In the genomic region with DNA sequence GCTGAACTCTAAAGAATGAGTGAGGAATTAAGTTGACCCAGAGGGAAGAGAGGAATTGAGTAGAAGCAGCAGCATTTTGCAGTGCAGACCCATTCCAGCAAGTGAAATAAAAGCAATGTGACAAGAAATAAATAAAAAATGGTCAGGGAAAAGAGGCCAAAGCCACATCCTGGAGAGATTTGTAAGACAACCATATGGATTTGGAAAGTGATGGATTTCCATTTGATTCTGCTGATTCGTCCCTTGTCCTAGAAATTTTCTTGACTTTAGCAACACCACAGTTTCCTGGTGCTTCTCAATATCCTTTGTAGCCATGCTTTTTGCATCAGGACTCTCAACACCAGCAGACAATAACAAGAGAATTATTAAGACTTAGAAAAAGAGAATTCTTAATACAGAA, we compare ENCODE assay signal across 19 cellular contexts. TPM values are rescaled to one million over a fixed set of nuclear protein-coding genes. Genes with fewer than 3 reads are reported as not detected.
DNase-seq lines count a peak whose midpoint lies in the region; FAIRE-seq and TF ChIP-seq lines count a peak whose summit lies in the region.
"Had no signal": no experiment of that assay in that cellular context is flagged by ENCODE, and none has a peak within 500 bp of the region (broad histone marks: within the 10 kb centered on the region; RNA-seq: fewer than 3 reads in every experiment).

No MANE protein-coding gene starts in this region.

- no peak overlapping the region for H3K4me3 Mint-ChIP-seq in astrocyte (ENCODE audit: unreplicated experiment)
- H3K4me3 Mint-ChIP-seq: B cell; CD14-positive monocyte; CD4-positive, alpha-beta T cell; CD8-positive, alpha-beta memory T cell had no signal

- no peaks in the 10 kb centered on the region for H3K27me3 Mint-ChIP-seq in astrocyte (ENCODE audit: low read depth, unreplicated experiment)

- no peak overlapping the region for H3K27ac Mint-ChIP-seq in astrocyte (ENCODE audit: unreplicated experiment)
- H3K27ac Mint-ChIP-seq: B cell; CD14-positive monocyte; CD4-positive, alpha-beta T cell; CD8-positive, alpha-beta memory T cell had no signal

- H3K27me3 ChIP-seq in astrocyte (ENCODE audit: insufficient read depth, low read length) (peaks cover 2% of the 10 kb centered on the region), mammary epithelial cell (ENCODE audit: insufficient read depth, low read length) (no peaks in the 10 kb centered on the region)
- H3K27me3 ChIP-seq: BLaER1 had no signal

- H3K4me1 ChIP-seq in astrocyte (ENCODE audit: insufficient read depth, low read length): no peaks in the 10 kb centered on the region
- H3K4me1 ChIP-seq in mammary epithelial cell (ENCODE audit: insufficient read depth, low read length): peaks cover 9% of the 10 kb centered on the region

- H3K79me2 ChIP-seq in astrocyte (ENCODE audit: insufficient read depth, low read length) (no peaks in the 10 kb centered on the region), mammary epithelial cell (ENCODE audit: insufficient read depth, low read length) (no peaks in the 10 kb centered on the region)

- no TSS peak for BruUV-seq in mammary epithelial cell (replicated peaks; lab: Mats Ljungman, UMichigan)

- H3K9me3 Mint-ChIP-seq in astrocyte (ENCODE audit: unreplicated experiment): peaks cover 2% of the 10 kb centered on the region
- H3K9me3 Mint-ChIP-seq: CD4-positive, alpha-beta T cell had no signal

- H3K36me3 ChIP-seq in astrocyte (ENCODE audit: insufficient read depth, low read length) (no peaks in the 10 kb centered on the region), mammary epithelial cell (ENCODE audit: insufficient read depth, low read length) (no peaks in the 10 kb centered on the region)
- H3K36me3 ChIP-seq: BLaER1 had no signal

- no peaks in the 10 kb centered on the region for H3K36me3 Mint-ChIP-seq in astrocyte (ENCODE audit: low read depth, unreplicated experiment)
- H3K36me3 Mint-ChIP-seq: CD14-positive monocyte; CD8-positive, alpha-beta memory T cell had no signal

- intact Hi-C loops in mammary epithelial cell (cut with micrococcal nuclease): no loop called here

- CTCF ChIA-PET in mammary epithelial cell (lab: Charles Lee; ENCODE audit: low non-redundant PET): no interaction called here

- H3K4me2 ChIP-seq in astrocyte (ENCODE audit: low read length) (no peak overlapping the region), mammary epithelial cell (ENCODE audit: insufficient read depth, low read depth, low read length) (no peak overlapping the region)
- H3K4me2 ChIP-seq: BLaER1 had no signal

- dilution Hi-C loops in mammary epithelial cell (cut with HindIII; ENCODE audit: low sequenced_read_pairs): no loop called here

- in situ Hi-C loops in G401 (cut with HindIII; ENCODE audit: low sequenced_read_pairs) (no loop called here), mammary epithelial cell (cut with MboI; ENCODE audit: low sequenced_read_pairs in 2 of 2) (no loop called here)

- peak; percentile 53 for DNase-seq in RPMI7951 (ENCODE audit: low read depth)
- DNase-seq in astrocyte (ENCODE audit: low read depth): peak; percentile 32
- peak; percentile 49 for DNase-seq in fibroblast of gingiva (ENCODE audit: low read depth)
- DNase-seq in fibroblast of peridontal ligament (ENCODE audit: extremely low read depth): peak; percentile 65
- no peak for DNase-seq in G401 (ENCODE audit: low spot score)
- no peak for DNase-seq in mammary epithelial cell
- DNase-seq in NCI-H82 (lab: John Stamatoyannopoulos, UW): no peak
- DNase-seq: CD4-positive, alpha-beta T cell; CD8-positive, alpha-beta memory T cell; DMS 273 treated with DMSO at 0.1 percent for 48 hours; DMS79; GF-D8; H7 had no signal

- no peak overlapping the region for H3K27ac ChIP-seq in astrocyte (ENCODE audit: low read depth, low read length)
- H3K27ac ChIP-seq in mammary epithelial cell (ENCODE audit: insufficient read depth, low read depth, low read length): no peak overlapping the region
- H3K27ac ChIP-seq: BLaER1 had no signal

- H3K9me3 ChIP-seq in astrocyte (ENCODE audit: insufficient read depth, low read depth, low read length) (no peaks in the 10 kb centered on the region), mammary epithelial cell (replicated peaks; ENCODE audit: insufficient read depth, low read length) (no peaks in the 10 kb centered on the region)
- H3K9me3 ChIP-seq: BLaER1 had no signal

- no peak overlapping the region for H2AFZ ChIP-seq in astrocyte (ENCODE audit: low read depth, low read length)
- H2AFZ ChIP-seq in mammary epithelial cell (ENCODE audit: low read depth, low read length): no peak overlapping the region

- no peak for FAIRE-seq in astrocyte (lab: Jason Lieb, UNC)
- FAIRE-seq: D721Med, GM12891, H1 had no signal

- no peak overlapping the region for H3K4me3 ChIP-seq in astrocyte (ENCODE audit: insufficient read depth, low read depth, low read length)
- H3K4me3 ChIP-seq in mammary epithelial cell (replicated peaks in 1 of 3; ENCODE audit: insufficient read depth in 1 of 3, low read depth in 2 of 3, low read length in 3 of 3): no peak overlapping the region
- H3K4me3 ChIP-seq: BLaER1 had no signal

- no peak overlapping the region for H3K9ac ChIP-seq in astrocyte (ENCODE audit: low read length)
- H3K9ac ChIP-seq in mammary epithelial cell (ENCODE audit: insufficient read depth, low read length): no peak overlapping the region
- H3K9ac ChIP-seq: BLaER1 had no signal

- H3K4me1 Mint-ChIP-seq in astrocyte (ENCODE audit: low read depth, unreplicated experiment): peaks cover 2% of the 10 kb centered on the region
- H3K4me1 Mint-ChIP-seq: CD14-positive monocyte; CD8-positive, alpha-beta memory T cell had no signal

- H4K20me1 ChIP-seq in astrocyte (ENCODE audit: insufficient read depth, low read length) (no peaks in the 10 kb centered on the region), mammary epithelial cell (ENCODE audit: insufficient read depth, low read length) (no peaks in the 10 kb centered on the region)
- H4K20me1 ChIP-seq: BLaER1 had no signal

- no peak for TF ChIP-seq CTCF in astrocyte (IDR thresholded peaks at IDR 0.05; ENCODE audit: insufficient read depth, low read depth, low read length)
- no peak for TF ChIP-seq CTCF in mammary epithelial cell (conservative IDR thresholded peaks at IDR 0.05 in 1 of 2, IDR thresholded peaks at IDR 0.05 in 1 of 2; ENCODE audit: extremely low read depth in 1 of 2, insufficient read depth in 1 of 2, low read depth in 1 of 2, low read length in 2 of 2)

- WGBS in mammary epithelial cell (ENCODE audit: low coverage, missing lambda C conversion rate): 77% methylated on average over 1 of the region's 1 CpG

RNA-seq across cellular contexts. Expression of a gene that starts 29.8 kb away (rescaled TPM):
- total RNA-seq in RPMI7951 (2014; rRNA removed; shearing (Covaris generic)): 9.7 and 11.4 TPM in 2 replicates
- total RNA-seq in astrocyte (2.6 and 3.4 TPM in 2 replicates), mammary epithelial cell (1 to 10 TPM; 4.8 to 7.2 TPM)
- total RNA-seq in G401 (2014; rRNA removed; shearing (Covaris generic)): 1.2 and 1.4 TPM in 2 replicates
- polyA plus RNA-seq in mammary epithelial cell: 4.4 TPM
- 3.4 TPM for polyA minus RNA-seq in mammary epithelial cell

Comparison
In these comparisons a context has a peak if more than half of its experiments do, and no peak if none do; other contexts are left out.
1. DNase-seq: peak in RPMI7951 (single experiment), astrocyte (single experiment), fibroblast of gingiva (single experiment) and fibroblast of peridontal ligament (single experiment); none in G401 (single experiment), mammary epithelial cell (single experiment) and NCI-H82 (single experiment).